Comparison of ENCODE assay signal across 17 cellular contexts in genomic region chr7:149229526-149229925, GRCh38. TPM values are rescaled to one million over a fixed set of nuclear protein-coding genes. Genes with fewer than 3 reads are reported as not detected.
A peak's percentile ranks its signal among the peaks of the same experiment; 100 is the strongest.
DNase-seq lines count a peak whose midpoint lies in the region; ATAC-seq and TF ChIP-seq lines count a peak whose summit lies in the region.
"Had no signal": no experiment of that assay in that cellular context is flagged by ENCODE, and none has a peak within 500 bp of the region (broad histone marks: within the 10 kb centered on the region; RNA-seq: fewer than 3 reads in every experiment).

No MANE protein-coding gene starts in this region.

- H3K27ac ChIP-seq in 22Rv1, result peak overlapping the region; percentile 7; the same call in 1 of the 2 replicates
- H3K27ac ChIP-seq: esophagus squamous epithelium, ovary had no signal

- ATAC-seq in GM18520 (IDR thresholded peaks at IDR 0.05; ENCODE audit: unreplicated experiment) (no peak), HG03139 (IDR thresholded peaks at IDR 0.05; ENCODE audit: unreplicated experiment) (no peak)
- ATAC-seq: T-cell had no signal

- no peak for TF ChIP-seq CTCF in 22Rv1 (IDR thresholded peaks at IDR 0.05)
- TF ChIP-seq CTCF in GM20000 (IDR thresholded peaks at IDR 0.05; ENCODE audit: extremely low read depth, missing control alignments), result no peak

- DNase-seq in NCI-H2107 treated with DMSO at 0.1 percent for 48 hours (lab: John Stamatoyannopoulos, UW; ENCODE audit: unreplicated experiment) (peak; percentile 30), NCI-H2107 (lab: John Stamatoyannopoulos, UW) (no peak), M059J (ENCODE audit: low read depth) (peak; percentile 7), epidermal melanocyte (ENCODE audit: insufficient read length, low spot score) (peak; percentile 15), GM20000 (ENCODE audit: low spot score) (no peak)
- DNase-seq: ACHN; CD4-positive, alpha-beta memory T cell; esophagus squamous epithelium; NCI-H1694 treated with DMSO at 0.1 percent for 48 hours; ovary; RPMI8226; stimulated activated CD4-positive, alpha-beta T cell treated with anti-CD3 and anti-CD28 coated beads, Interleukin-4, amount 100 ng/mL, for 1 hour; T-cell; trophoblast cell had no signal

RNA-seq across cellular contexts. Expression of gene ZNF212, which starts 9.9 kb away (rescaled TPM):
- total RNA-seq in M059J (2014; rRNA removed; shearing (Covaris generic)), result 7.5 and 9.6 TPM in 2 replicates

RNA-seq across cellular contexts. Expression of gene ZNF783, which starts 32.5 kb away (rescaled TPM):
- total RNA-seq in M059J (2014; rRNA removed; shearing (Covaris generic)), result 3.1 and 6.9 TPM in 2 replicates

RNA-seq across cellular contexts. Expression of gene ZNF282, which starts 34.2 kb away (rescaled TPM):
- total RNA-seq in M059J (2014; rRNA removed; shearing (Covaris generic)), result 9.9 and 21.4 TPM in 2 replicates

Comparison
In these comparisons a context has a peak if more than half of its experiments do, and no peak if none do; other contexts are left out.
1. DNase-seq: peak in NCI-H2107 treated with DMSO at 0.1 percent for 48 hours (single experiment), M059J (single experiment) and epidermal melanocyte (single experiment); none in NCI-H2107 (single experiment) and GM20000 (single experiment).